Comparison of ENCODE assay signal across 8 cellular contexts in genomic region chr4:168631241-168632151, GRCh38.
DNase-seq lines count a peak whose midpoint lies in the region; ATAC-seq and TF ChIP-seq lines count a peak whose summit lies in the region.

No MANE protein-coding gene starts in this region.

- H3K36me3 ChIP-seq in ACC112 (ENCODE audit: insufficient read depth, low read length), result no peaks in the 10 kb centered on the region
- H3K36me3 ChIP-seq in GM06990 (ENCODE audit: control insufficient read depth, insufficient read depth, low read length), result no peaks in the 10 kb centered on the region
- no peaks in the 10 kb centered on the region for H3K36me3 ChIP-seq in endocrine pancreas (ENCODE audit: control insufficient read depth, insufficient read depth, low read length)
- H3K36me3 ChIP-seq in lower lobe of right lung, result no peaks in the 10 kb centered on the region
- no peaks in the 10 kb centered on the region for H3K36me3 ChIP-seq in thymus (ENCODE audit: control insufficient read depth, insufficient read depth)

- ATAC-seq in lower lobe of right lung (peak; percentile 94 to 95), HG02763 (IDR thresholded peaks at IDR 0.05; ENCODE audit: unreplicated experiment) (no peak)

- peak overlapping the region; percentile 2 for H3K9ac ChIP-seq in endocrine pancreas (ENCODE audit: control insufficient read depth, insufficient read depth, low read length)

- TF ChIP-seq CTCF in GM06990 (IDR thresholded peaks at IDR 0.05; ENCODE audit: insufficient read depth, low read length, poor library complexity, severe bottlenecking) (no peak), lower lobe of right lung (IDR thresholded peaks at IDR 0.05) (peak; percentile 45)

- H3K4me3 ChIP-seq in ACC112 (ENCODE audit: low read depth, low read length) (peak overlapping the region; percentile 81), GM06990 (replicated peaks; ENCODE audit: low read depth, low read length) (no peak overlapping the region), endocrine pancreas (ENCODE audit: control insufficient read depth, insufficient read depth, low read length) (peak overlapping the region; percentile 50), lower lobe of right lung (peak overlapping the region; percentile 60), thymus (ENCODE audit: low read length) (peak overlapping the region; percentile 35)

- DNase-seq in GM06990 (ENCODE audit: extremely low read depth, insufficient read length), result peak; percentile 13
- DNase-seq in lower lobe of right lung, result peak; percentile 72
- no peak for DNase-seq in hippocampal formation (lab: John Stamatoyannopoulos, UW)

- WGBS in thymus, result 1% methylated on average over 54 of the region's 54 CpGs

- peak overlapping the region; percentile 71 for H3K27ac ChIP-seq in ACC112 (ENCODE audit: low read depth, low read length)
- H3K27ac ChIP-seq in lower lobe of right lung, result peak overlapping the region; percentile 51
- peak overlapping the region; percentile 6 for H3K27ac ChIP-seq in thymus (ENCODE audit: low read depth)

- peak overlapping the region; percentile 96 for H2AFZ ChIP-seq in ACC112 (ENCODE audit: low read length, unreplicated experiment)

- peaks cover 54% of the 10 kb centered on the region for H3K4me1 ChIP-seq in ACC112 (ENCODE audit: control insufficient read depth, insufficient read depth, low read length, unreplicated experiment)
- H3K4me1 ChIP-seq in endocrine pancreas (ENCODE audit: control insufficient read depth, insufficient read depth, low read length), result no peaks in the 10 kb centered on the region
- H3K4me1 ChIP-seq in lower lobe of right lung, result peaks cover 18% of the 10 kb centered on the region
- H3K4me1 ChIP-seq in thymus (ENCODE audit: control insufficient read depth, insufficient read depth, low read length), result no peaks in the 10 kb centered on the region

- peaks cover 16% of the 10 kb centered on the region for H3K79me2 ChIP-seq in ACC112 (ENCODE audit: control insufficient read depth, insufficient read depth, low read length, unreplicated experiment)

- H3K9me3 ChIP-seq in endocrine pancreas (ENCODE audit: control insufficient read depth, low read length), result no peaks in the 10 kb centered on the region
- no peaks in the 10 kb centered on the region for H3K9me3 ChIP-seq in lower lobe of right lung
- no peaks in the 10 kb centered on the region for H3K9me3 ChIP-seq in thymus (ENCODE audit: control insufficient read depth)

- H3K27me3 ChIP-seq in ACC112 (ENCODE audit: insufficient read depth, low read length), result no peaks in the 10 kb centered on the region
- no peaks in the 10 kb centered on the region; the same call in 1 of the 2 replicates for H3K27me3 ChIP-seq in GM06990 (replicated peaks; ENCODE audit: control insufficient read depth, insufficient read depth, low read length)
- no peaks in the 10 kb centered on the region for H3K27me3 ChIP-seq in endocrine pancreas (ENCODE audit: control insufficient read depth, insufficient read depth, low read length)
- no peaks in the 10 kb centered on the region for H3K27me3 ChIP-seq in lower lobe of right lung (ENCODE audit: low read depth)
- H3K27me3 ChIP-seq in thymus (ENCODE audit: control insufficient read depth, insufficient read depth), result peaks cover 33% of the 10 kb centered on the region

- intact Hi-C loops in lower lobe of right lung (cut with DNase I), result no loop called here

TF ChIP-seq in PFSK-1, 5 proteins besides CTCF, POLR2A, EP300 and RAD21:
- TF ChIP-seq SIN3A (IDR thresholded peaks at IDR 0.05; ENCODE audit: borderline replicate concordance, insufficient read depth, low read length) (peak; percentile 66; the same call in 1 of the 2 replicates), FOXP2 (optimal IDR thresholded peaks at IDR 0.05; ENCODE audit: borderline replicate concordance, extremely low read depth, extremely low read length, insufficient read depth) (peak; percentile 74), REST (IDR thresholded peaks at IDR 0.05; ENCODE audit: insufficient read depth in 1 of 2, low read depth in 2 of 2, low read length in 2 of 2) (no peak)
TF ChIP-seq in PFSK-1: peak in this region for 2.

Comparison
In these comparisons a context has a peak if more than half of its experiments do, and no peak if none do; other contexts are left out.
1. H3K27ac ChIP-seq: peak in every context shown above with its lines; median percentile 71 in ACC112; 51 in lower lobe of right lung; 6 in thymus.
2. DNase-seq: peak in GM06990 (single experiment) and lower lobe of right lung (single experiment); none in hippocampal formation (0 of 2).